9 cellular contexts compared by ENCODE assay signal in the genomic region with DNA sequence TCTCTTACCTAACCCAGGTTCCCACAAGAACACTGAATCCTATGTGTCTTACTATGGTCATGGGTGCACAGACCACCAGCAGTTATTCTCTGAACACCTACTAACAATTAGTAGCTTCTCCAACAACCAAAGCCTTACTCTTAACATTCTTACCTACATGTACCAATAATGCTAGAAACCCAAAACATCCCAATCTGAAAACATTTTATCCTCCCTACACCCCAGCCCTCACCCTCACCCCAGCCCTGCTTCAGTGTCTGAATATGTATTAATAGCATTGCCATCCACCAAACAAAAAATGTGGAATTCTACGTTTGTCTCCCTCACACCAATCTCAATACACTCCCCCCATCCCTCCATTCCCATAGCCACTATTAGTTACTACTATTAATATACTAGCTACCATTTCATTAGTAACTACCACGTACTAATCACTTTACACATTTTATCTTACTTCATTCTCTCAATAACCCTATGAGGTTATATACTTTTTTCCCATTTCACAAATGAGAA. TPM values are rescaled to one million over a fixed set of nuclear protein-coding genes. Genes with fewer than 3 reads are reported as not detected.
DNase-seq lines count a peak whose midpoint lies in the region; ATAC-seq lines count a peak whose summit lies in the region.
"Had no signal": no experiment of that assay in that cellular context is flagged by ENCODE, and none has a peak within 500 bp of the region (broad histone marks: within the 10 kb centered on the region; RNA-seq: fewer than 3 reads in every experiment).

No MANE protein-coding gene starts in this region.

- H3K4me1 ChIP-seq in ACC112 (ENCODE audit: control insufficient read depth, insufficient read depth, low read length, unreplicated experiment) (peaks cover 14% of the 10 kb centered on the region), HAP-1 (peaks cover 26% of the 10 kb centered on the region), adipocyte (ENCODE audit: control insufficient read depth, insufficient read depth, low read length) (peaks cover 29% of the 10 kb centered on the region), mesenchymal stem cell (ENCODE audit: control insufficient read depth, insufficient read depth, low read depth, low read length) (peaks cover 11% of the 10 kb centered on the region)

- DNase-seq in HAP-1 (ENCODE audit: low spot score in 2 of 2), result no peak
- no peak for DNase-seq in adipocyte (ENCODE audit: low read depth)
- no peak for DNase-seq in mesenchymal stem cell
- no peak for DNase-seq in KBM-7
- no peak for DNase-seq in NCI-H446 treated with DMSO at 0.1 percent for 48 hours (lab: John Stamatoyannopoulos, UW)
- DNase-seq: NCI-H526 had no signal

- WGBS in mesenchymal stem cell, result 93% methylated on average over 2 of the region's 2 CpGs

- no peak overlapping the region for H2BK120ac ChIP-seq in mesenchymal stem cell (ENCODE audit: low read depth, low read length)

- peak overlapping the region; percentile 14 for H3K4me2 ChIP-seq in mesenchymal stem cell (ENCODE audit: low read length, poor library complexity, severe bottlenecking)

- H2AK5ac ChIP-seq in mesenchymal stem cell (ENCODE audit: low read length, severe bottlenecking), result no peak overlapping the region

- H2AFZ ChIP-seq in ACC112 (ENCODE audit: low read length, unreplicated experiment) (no peak overlapping the region), mesenchymal stem cell (ENCODE audit: low read depth, low read length) (no peak overlapping the region)

- H2BK12ac ChIP-seq in mesenchymal stem cell (ENCODE audit: low read length in 2 of 2), result no peak overlapping the region

- H3K4me3 ChIP-seq in ACC112 (ENCODE audit: low read depth, low read length) (peak overlapping the region; percentile 95), HAP-1 (peak overlapping the region; percentile 91), adipocyte (ENCODE audit: low read length) (peak overlapping the region; percentile 98), mesenchymal stem cell (ENCODE audit: insufficient read depth in 1 of 2, low read depth in 1 of 2, low read length in 2 of 2) (peak overlapping the region in 1 of 2 experiments; percentile 97)

- H3K27me3 ChIP-seq in ACC112 (ENCODE audit: insufficient read depth, low read length) (no peaks in the 10 kb centered on the region), HAP-1 (ENCODE audit: low read depth) (no peaks in the 10 kb centered on the region), adipocyte (replicated peaks; ENCODE audit: control insufficient read depth, insufficient read depth, low read length) (no peaks in the 10 kb centered on the region), mesenchymal stem cell (ENCODE audit: control insufficient read depth in 1 of 2, insufficient read depth in 1 of 2, low read length in 2 of 2) (no peaks in the 10 kb centered on the region)

- H3K4ac ChIP-seq in mesenchymal stem cell (ENCODE audit: low read depth in 1 of 2, low read length in 2 of 2), result no peak overlapping the region

- peaks cover 3% of the 10 kb centered on the region for H3K79me1 ChIP-seq in mesenchymal stem cell (replicated peaks; ENCODE audit: low read length, poor library complexity, severe bottlenecking)

- H3K9ac ChIP-seq in adipocyte (ENCODE audit: low read length) (no peak overlapping the region), mesenchymal stem cell (ENCODE audit: low read length) (no peak overlapping the region)

- no peaks in the 10 kb centered on the region for H3K9me3 ChIP-seq in HAP-1
- no peaks in the 10 kb centered on the region for H3K9me3 ChIP-seq in adipocyte (ENCODE audit: control insufficient read depth, low read length)
- no peaks in the 10 kb centered on the region for H3K9me3 ChIP-seq in mesenchymal stem cell (ENCODE audit: control insufficient read depth, low read length)

- H2BK15ac ChIP-seq in mesenchymal stem cell (ENCODE audit: low read depth, poor library complexity, severe bottlenecking), result no peak overlapping the region

- no peak overlapping the region for H3K14ac ChIP-seq in mesenchymal stem cell (ENCODE audit: low read length in 2 of 2)

- 0 out of 2 replicates have a peak, but pooled peaks cover 6% of the 10 kb centered on the region for H3K36me3 ChIP-seq in ACC112 (ENCODE audit: insufficient read depth, low read length)
- peaks cover 14% of the 10 kb centered on the region for H3K36me3 ChIP-seq in HAP-1 (replicated peaks)
- H3K36me3 ChIP-seq in adipocyte (ENCODE audit: control insufficient read depth, insufficient read depth, low read length, severe bottlenecking), result peaks cover 3% of the 10 kb centered on the region
- peaks cover 0 to 3% of the 10 kb centered on the region in 2 experiments for H3K36me3 ChIP-seq in mesenchymal stem cell (ENCODE audit: control insufficient read depth in 1 of 2, insufficient read depth in 2 of 2, low read depth in 1 of 2, low read length in 2 of 2)

- H3K23ac ChIP-seq in mesenchymal stem cell (ENCODE audit: low read length in 2 of 2), result no peak overlapping the region

- H3K79me2 ChIP-seq in ACC112 (ENCODE audit: control insufficient read depth, insufficient read depth, low read length, unreplicated experiment), result peaks cover 73% of the 10 kb centered on the region

- H3K27ac ChIP-seq in ACC112 (ENCODE audit: low read depth, low read length) (no peak overlapping the region), mesenchymal stem cell (ENCODE audit: low read length, poor library complexity, severe bottlenecking) (no peak overlapping the region)

- ATAC-seq in GM21515 (IDR thresholded peaks at IDR 0.05; ENCODE audit: unreplicated experiment) (no peak), HG02610 (IDR thresholded peaks at IDR 0.05; ENCODE audit: unreplicated experiment) (no peak)

- in situ Hi-C loops in HAP-1 (cut with MboI; ENCODE audit: low sequenced_read_pairs) (no loop called here), KBM-7 (cut with MboI; ENCODE audit: low pct_unique_long_range_greater_than_20kb, low sequenced_read_pairs) (no loop called here)

- H3K18ac ChIP-seq in mesenchymal stem cell (ENCODE audit: low read depth in 1 of 2, low read length in 2 of 2), result no peak overlapping the region

- H2BK5ac ChIP-seq in mesenchymal stem cell (ENCODE audit: low read depth, low read length, poor library complexity, severe bottlenecking), result no peak overlapping the region

- no peak overlapping the region for H4K91ac ChIP-seq in mesenchymal stem cell (ENCODE audit: low read length)

- no peak overlapping the region for H4K8ac ChIP-seq in mesenchymal stem cell (ENCODE audit: low read length)

RNA-seq across cellular contexts. Expression of a gene that starts 2.6 kb away (rescaled TPM):
- 20.7 TPM for polyA plus RNA-seq in mesenchymal stem cell (2013, experiment 1 of 2)
- 24.6 TPM for polyA plus RNA-seq in mesenchymal stem cell (2013, experiment 2 of 2)
